ENCODE assay signal across 9 cellular contexts in the genomic region with DNA sequence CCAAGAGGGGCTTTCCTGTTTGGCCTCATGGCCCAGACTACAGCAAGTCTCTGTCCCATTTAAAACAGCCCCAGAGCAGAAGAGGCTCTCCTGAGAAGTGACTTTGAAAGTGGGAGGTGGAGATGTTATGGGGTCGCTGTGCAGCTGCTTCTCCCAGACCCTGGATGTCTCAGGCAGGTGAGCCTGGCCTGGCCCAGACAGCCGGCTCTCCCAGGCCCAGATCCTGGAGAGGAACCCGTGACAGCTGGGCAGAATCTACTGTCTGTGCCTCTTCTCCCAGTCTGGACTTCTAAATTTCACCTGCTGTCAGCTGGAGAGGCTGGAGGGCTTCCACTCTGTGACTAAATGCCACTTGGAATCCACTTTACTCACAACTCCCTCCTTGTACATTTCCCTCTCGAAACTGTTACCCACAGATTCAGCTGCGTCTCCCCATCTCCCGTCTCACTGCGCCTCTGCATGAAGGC. TPM values are rescaled to one million over a fixed set of nuclear protein-coding genes. Genes with fewer than 3 reads are reported as not detected.
DNase-seq lines count a peak whose midpoint lies in the region; ATAC-seq and TF ChIP-seq lines count a peak whose summit lies in the region.
"Had no signal": no experiment of that assay in that cellular context is flagged by ENCODE, and none has a peak within 500 bp of the region (broad histone marks: within the 10 kb centered on the region; RNA-seq: fewer than 3 reads in every experiment).

No MANE protein-coding gene starts in this region.

- no peaks in the 10 kb centered on the region for H3K9me3 ChIP-seq in effector memory CD4-positive, alpha-beta T cell (ENCODE audit: control insufficient read depth, low read length)
- H3K9me3 ChIP-seq in psoas muscle = no peaks in the 10 kb centered on the region

- peak; percentile 53 for DNase-seq in DMS79 treated with DMSO at 0.1 percent for 48 hours (lab: John Stamatoyannopoulos, UW)
- peak; percentile 85 to 92 for DNase-seq in NCI-H524 (lab: John Stamatoyannopoulos, UW)
- DNase-seq in effector memory CD4-positive, alpha-beta T cell = no peak
- no peak for DNase-seq in psoas muscle
- no peak for DNase-seq in GF-D8 (lab: John Stamatoyannopoulos, UW)
- DNase-seq in GM19238 (ENCODE audit: insufficient read length, low spot score) = no peak
- DNase-seq in hippocampal formation (lab: John Stamatoyannopoulos, UW) = no peak

- peak overlapping the region; percentile 6 for H3K4me3 ChIP-seq in effector memory CD4-positive, alpha-beta T cell (ENCODE audit: insufficient read depth, low read depth, low read length, poor library complexity, severe bottlenecking)
- no peak overlapping the region for H3K4me3 ChIP-seq in psoas muscle
- H3K4me3 ChIP-seq: lung had no signal

- peak; percentile 4 to 69 (median 28) for ATAC-seq in psoas muscle
- no peak for ATAC-seq in GM18520 (IDR thresholded peaks at IDR 0.05; ENCODE audit: unreplicated experiment)

- H3K36me3 ChIP-seq in effector memory CD4-positive, alpha-beta T cell (ENCODE audit: control insufficient read depth, insufficient read depth, low read length) = peaks cover 32% of the 10 kb centered on the region
- peaks cover 0 to 23% of the 10 kb centered on the region in 2 donors for H3K36me3 ChIP-seq in psoas muscle (ENCODE audit: insufficient read depth in 1 of 2, low read depth in 1 of 2)

- TF ChIP-seq CTCF in psoas muscle (IDR thresholded peaks at IDR 0.05) = no peak

- H3K27me3 ChIP-seq in effector memory CD4-positive, alpha-beta T cell (replicated peaks; ENCODE audit: control insufficient read depth, insufficient read depth, low read length, poor library complexity, severe bottlenecking) = no peaks in the 10 kb centered on the region
- H3K27me3 ChIP-seq in psoas muscle (ENCODE audit: insufficient read depth in 3 of 3, low read length in 2 of 3) = no peaks in the 10 kb centered on the region

- H3K27ac ChIP-seq in effector memory CD4-positive, alpha-beta T cell (ENCODE audit: insufficient read depth, low read length, poor library complexity, severe bottlenecking) = peak overlapping the region; percentile 76
- H3K27ac ChIP-seq in psoas muscle = peak overlapping the region; percentile 89

- peaks cover 64% of the 10 kb centered on the region for H3K4me1 ChIP-seq in effector memory CD4-positive, alpha-beta T cell (ENCODE audit: control insufficient read depth, insufficient read depth, low read length, poor library complexity, severe bottlenecking)
- H3K4me1 ChIP-seq in psoas muscle = peaks cover 47% of the 10 kb centered on the region

- 19 to 50% (median 20%) methylated on average over 7 of the region's 7 CpGs for WGBS in psoas muscle, 3 donors

- intact Hi-C loops in psoas muscle (cut with DNase I) = loop anchor here in 1 of 2 donors (5.0 kb wide), 1 partner anchor 82 kb away; no protein-coding TSS in a partner anchor

RNA-seq across cellular contexts. Expression of a gene that starts 20.5 kb away (rescaled TPM):
- total RNA-seq in psoas muscle = 10 to 100 TPM in 3 of 4 donors, 1 to 10 TPM in 1; 6.1 to 17.6 (median 14.2) TPM
- 10 to 100 TPM in 1 of 3 donors, 1 to 10 TPM in 2; 4.3 to 11.5 (median 5.3) TPM for polyA plus RNA-seq in psoas muscle

RNA-seq across cellular contexts. Expression of a gene that starts 33.8 kb away (rescaled TPM):
- total RNA-seq in psoas muscle = 100 to 1,000 TPM in 2 of 4 donors, 10 to 100 TPM in 2; 31.0 to 131 (median 94.5) TPM
- polyA plus RNA-seq in psoas muscle = 100 to 1,000 TPM in 1 of 3 donors, 10 to 100 TPM in 2; 19.4 to 156 (median 90.5) TPM

Comparison
In these comparisons a context has a peak if more than half of its experiments do, and no peak if none do; other contexts are left out.
1. DNase-seq: peak in DMS79 treated with DMSO at 0.1 percent for 48 hours (single experiment) and NCI-H524 (2 of 2); none in effector memory CD4-positive, alpha-beta T cell (0 of 3), psoas muscle (0 of 2), GF-D8 (single experiment), GM19238 (single experiment) and hippocampal formation (0 of 2).